In genomic region chr17:44911133-44912001, GRCh38 we compare ENCODE assay signal across 7 cellular contexts. TPM values are rescaled to one million over a fixed set of nuclear protein-coding genes. Genes with fewer than 3 reads are reported as not detected.
DNase-seq lines count a peak whose midpoint lies in the region; ATAC-seq and TF ChIP-seq lines count a peak whose summit lies in the region.

No MANE protein-coding gene starts in this region.

- H3K27ac Mint-ChIP-seq in activated CD8-positive, alpha-beta memory T cell treated with anti-CD3 and anti-CD28 coated beads, Interleukin-2, amount 10 ng/mL, durations not matched to agents 7 days and 5 days = no peak overlapping the region
- H3K27ac Mint-ChIP-seq in naive thymus-derived CD8-positive, alpha-beta T cell = peak overlapping the region in 2 of 10 donors; percentile 9 to 11

- POLR2A ChIA-PET in naive thymus-derived CD8-positive, alpha-beta T cell (lab: Charles Lee) = interaction anchor here (1.2 kb wide), 1 partner anchor 12 kb away, joined by 5 read pairs; the partner anchor contains the start of gene EFTUD2

- peaks cover 29% of the 10 kb centered on the region for H3K27me3 Mint-ChIP-seq in activated CD8-positive, alpha-beta memory T cell treated with anti-CD3 and anti-CD28 coated beads, Interleukin-2, amount 10 ng/mL, durations not matched to agents 7 days and 5 days
- H3K27me3 Mint-ChIP-seq in naive thymus-derived CD8-positive, alpha-beta T cell = peaks cover 15 to 69% (median 28%) of the 10 kb centered on the region in 5 donors

- H3K27me3 ChIP-seq in esophagus squamous epithelium = peaks cover 0 to 34% (median 0%) of the 10 kb centered on the region in 4 donors
- H3K27me3 ChIP-seq in testis = no peaks in the 10 kb centered on the region

- intact Hi-C loops in esophagus squamous epithelium (cut with DNase I) = no loop called here
- intact Hi-C loops in testis (cut with DNase I; ENCODE audit: low total_unique reads) = no loop called here

- H3K36me3 Mint-ChIP-seq in activated CD8-positive, alpha-beta memory T cell treated with anti-CD3 and anti-CD28 coated beads, Interleukin-2, amount 10 ng/mL, durations not matched to agents 7 days and 5 days = no peaks in the 10 kb centered on the region
- H3K36me3 Mint-ChIP-seq in naive thymus-derived CD8-positive, alpha-beta T cell = no peaks in the 10 kb centered on the region

- no peaks in the 10 kb centered on the region for H3K9me3 Mint-ChIP-seq in activated CD8-positive, alpha-beta memory T cell treated with anti-CD3 and anti-CD28 coated beads, Interleukin-2, amount 10 ng/mL, durations not matched to agents 7 days and 5 days (ENCODE audit: low read depth)
- H3K9me3 Mint-ChIP-seq in naive thymus-derived CD8-positive, alpha-beta T cell = no peaks in the 10 kb centered on the region

- no peak for TF ChIP-seq POLR2A in esophagus squamous epithelium (IDR thresholded peaks at IDR 0.05)
- no peak for TF ChIP-seq POLR2A in testis (IDR thresholded peaks at IDR 0.05)

- H3K4me1 Mint-ChIP-seq in activated CD8-positive, alpha-beta memory T cell treated with anti-CD3 and anti-CD28 coated beads, Interleukin-2, amount 10 ng/mL, durations not matched to agents 7 days and 5 days = peaks cover 16% of the 10 kb centered on the region
- H3K4me1 Mint-ChIP-seq in naive thymus-derived CD8-positive, alpha-beta T cell = peaks cover 7 to 12% (median 8%) of the 10 kb centered on the region in 4 donors

- H3K4me3 ChIP-seq in esophagus squamous epithelium = peak overlapping the region in 3 of 4 donors; percentile 26 to 53 (median 29)
- H3K4me3 ChIP-seq in testis = peak overlapping the region; percentile 26 to 40

- H3K27ac ChIP-seq in esophagus squamous epithelium = no peak overlapping the region
- H3K27ac ChIP-seq in testis = no peak overlapping the region

- H3K4me1 ChIP-seq in esophagus squamous epithelium (peaks cover 11 to 22% (median 12%) of the 10 kb centered on the region in 3 donors), testis (peaks cover 9% of the 10 kb centered on the region)

- DNase-seq in GM03348 (ENCODE audit: low spot score) = peak; percentile 54
- peak; percentile 15 for DNase-seq in NCI-H1092 (lab: John Stamatoyannopoulos, UW)
- peak; percentile 71 for DNase-seq in activated CD8-positive, alpha-beta memory T cell treated with anti-CD3 and anti-CD28 coated beads, Interleukin-2, amount 10 ng/mL, durations not matched to agents 7 days and 5 days
- no peak for DNase-seq in esophagus squamous epithelium (lab: John Stamatoyannopoulos, UW)
- peak in 9 of 10 donors; percentile 18 to 79 (median 45) for DNase-seq in naive thymus-derived CD8-positive, alpha-beta T cell
- DNase-seq in testis = peak; percentile 84
- DNase-seq in cortex of kidney (lab: John Stamatoyannopoulos, UW) = no peak

- peak; percentile 76 for ATAC-seq in activated CD8-positive, alpha-beta memory T cell treated with anti-CD3 and anti-CD28 coated beads, Interleukin-2, amount 10 ng/mL, durations not matched to agents 7 days and 5 days
- peak; percentile 82 to 94 for ATAC-seq in naive thymus-derived CD8-positive, alpha-beta T cell

- no peaks in the 10 kb centered on the region for H3K36me3 ChIP-seq in esophagus squamous epithelium
- no peaks in the 10 kb centered on the region for H3K36me3 ChIP-seq in testis (ENCODE audit: low read depth, missing control alignments)

- H3K9me3 ChIP-seq in esophagus squamous epithelium = no peaks in the 10 kb centered on the region
- H3K9me3 ChIP-seq in testis = no peaks in the 10 kb centered on the region

- CTCF ChIA-PET in activated CD8-positive, alpha-beta memory T cell treated with anti-CD3 and anti-CD28 coated beads, Interleukin-2, amount 10 ng/mL, durations not matched to agents 7 days and 5 days (lab: Charles Lee) = interaction anchor here (0.7 to 5.8 kb wide), 6 partner anchors 9 to 224 kb away, joined by 3 to 38 read pairs (median 12); partner anchors contain the start of genes ACBD4 and EFTUD2

- TF ChIP-seq CTCF in esophagus squamous epithelium (IDR thresholded peaks at IDR 0.05) (peak in 4 of 6 experiments; percentile 7 to 47 (median 34)), testis (IDR thresholded peaks at IDR 0.05) (peak in 1 of 3 experiments; percentile 38)

- 41 to 61% methylated on average over 7 to 10 of the region's 56 CpGs for WGBS in esophagus squamous epithelium, 2 donors
- WGBS in testis, 2 donors = 9 to 43% methylated on average over 6 to 54 of the region's 56 CpGs

- H3K4me3 Mint-ChIP-seq in activated CD8-positive, alpha-beta memory T cell treated with anti-CD3 and anti-CD28 coated beads, Interleukin-2, amount 10 ng/mL, durations not matched to agents 7 days and 5 days = no peak overlapping the region
- peak overlapping the region; percentile 20 to 72 (median 52) for H3K4me3 Mint-ChIP-seq in naive thymus-derived CD8-positive, alpha-beta T cell

RNA-seq across cellular contexts. Expression of gene GFAP, which starts 3.9 kb away (rescaled TPM):
- not detected for total RNA-seq in activated CD8-positive, alpha-beta memory T cell treated with anti-CD3 and anti-CD28 coated beads, Interleukin-2, amount 10 ng/mL, durations not matched to agents 7 days and 5 days
- total RNA-seq in esophagus squamous epithelium = not detected
- not detected for total RNA-seq in naive thymus-derived CD8-positive, alpha-beta T cell
- under 1 TPM in 2 of 3 donors, not detected in 1; 0.06 to 0.24 TPM for polyA plus RNA-seq in naive thymus-derived CD8-positive, alpha-beta T cell
- total RNA-seq in testis = under 1 TPM; 0.55 to 0.62 TPM
- polyA plus RNA-seq in testis (ENCODE audit: insufficient read depth, low read depth, low replicate concordance) = 0.91 TPM

RNA-seq across cellular contexts. Expression of gene EFTUD2, which starts 12.1 kb away (rescaled TPM):
- total RNA-seq in activated CD8-positive, alpha-beta memory T cell treated with anti-CD3 and anti-CD28 coated beads, Interleukin-2, amount 10 ng/mL, durations not matched to agents 7 days and 5 days = 100 to 1,000 TPM; 134 to 178 TPM
- total RNA-seq in esophagus squamous epithelium (10 to 100 TPM; 53.4 to 85.7 (median 59.8) TPM), testis (100 to 1,000 TPM; 124 to 131 TPM)
- 100 to 1,000 TPM; 101 to 113 TPM for total RNA-seq in naive thymus-derived CD8-positive, alpha-beta T cell
- 10 to 100 TPM; 57.0 to 79.0 (median 68.3) TPM for polyA plus RNA-seq in naive thymus-derived CD8-positive, alpha-beta T cell
- polyA plus RNA-seq in testis (ENCODE audit: insufficient read depth, low read depth, low replicate concordance) = 95.5 TPM

RNA-seq across cellular contexts. Expression of gene KIF18B, which starts 36.2 kb away (rescaled TPM):
- total RNA-seq in activated CD8-positive, alpha-beta memory T cell treated with anti-CD3 and anti-CD28 coated beads, Interleukin-2, amount 10 ng/mL, durations not matched to agents 7 days and 5 days = 100 to 1,000 TPM in 1 of 2 experiments, 10 to 100 TPM in 1; 86.7 to 117 TPM
- total RNA-seq in esophagus squamous epithelium (10 to 100 TPM in 1 of 4 donors, 1 to 10 TPM in 3; 3.3 to 11.1 (median 4.8) TPM), testis (1 to 10 TPM; 3.7 to 6.0 TPM)
- total RNA-seq in naive thymus-derived CD8-positive, alpha-beta T cell = not detected
- not detected for polyA plus RNA-seq in naive thymus-derived CD8-positive, alpha-beta T cell
- polyA plus RNA-seq in testis (ENCODE audit: insufficient read depth, low read depth, low replicate concordance) = 4.7 TPM

RNA-seq across cellular contexts. Expression of gene C1QL1, which starts 56.7 kb away (rescaled TPM):
- total RNA-seq in activated CD8-positive, alpha-beta memory T cell treated with anti-CD3 and anti-CD28 coated beads, Interleukin-2, amount 10 ng/mL, durations not matched to agents 7 days and 5 days = under 1 TPM; 0.33 to 0.38 TPM
- 1 to 10 TPM in 1 of 4 donors, under 1 TPM in 2, not detected in 1; 0.35 to 2.3 (median 0.70) TPM for total RNA-seq in esophagus squamous epithelium
- total RNA-seq in naive thymus-derived CD8-positive, alpha-beta T cell = not detected
- not detected for polyA plus RNA-seq in naive thymus-derived CD8-positive, alpha-beta T cell
- 1 to 10 TPM in 1 of 2 donors, under 1 TPM in 1; 0.74 to 1.3 TPM for total RNA-seq in testis
- polyA plus RNA-seq in testis (ENCODE audit: insufficient read depth, low read depth, low replicate concordance) = 1.7 TPM

Comparison
In these comparisons a context has a peak if more than half of its experiments do, and no peak if none do; other contexts are left out.
1. DNase-seq: peak in GM03348 (single experiment), NCI-H1092 (single experiment), activated CD8-positive, alpha-beta memory T cell treated with anti-CD3 and anti-CD28 coated beads, Interleukin-2, amount 10 ng/mL, durations not matched to agents 7 days and 5 days (single experiment), naive thymus-derived CD8-positive, alpha-beta T cell (9 of 10) and testis (single experiment); none in esophagus squamous epithelium (single experiment) and cortex of kidney (single experiment).
2. RNA of gene KIF18B, which starts 36.2 kb away (total RNA-seq): 86.7 to 117 TPM in activated CD8-positive, alpha-beta memory T cell treated with anti-CD3 and anti-CD28 coated beads, Interleukin-2, amount 10 ng/mL, durations not matched to agents 7 days and 5 days; 3.7 to 6.0 TPM in testis, 3.3 to 11.1 TPM in esophagus squamous epithelium and not detected in naive thymus-derived CD8-positive, alpha-beta T cell; every median in the first group is over 4 times any median in the second.